9 cellular contexts compared by ENCODE assay signal in the genomic region with DNA sequence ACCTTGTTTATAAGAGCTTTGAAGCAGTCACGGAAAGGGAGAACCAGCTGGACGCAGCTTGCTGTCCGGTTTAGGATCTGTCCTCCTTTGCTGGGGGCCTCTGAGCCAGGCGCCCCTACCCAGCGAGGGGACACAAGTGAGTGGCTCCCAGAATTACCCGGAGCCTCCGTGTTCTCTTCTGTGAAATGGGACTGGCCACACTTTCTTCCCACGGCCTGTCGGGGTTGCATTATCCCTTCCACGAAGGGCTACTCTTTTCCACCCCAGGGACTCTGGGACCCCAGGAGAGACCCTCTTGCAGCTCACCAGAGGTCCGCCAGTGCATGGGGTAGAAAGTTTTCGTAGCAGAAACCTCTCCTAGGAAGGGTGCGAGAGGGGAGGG. TPM values are rescaled to one million over a fixed set of nuclear protein-coding genes. Genes with fewer than 3 reads are reported as not detected.
DNase-seq lines count a peak whose midpoint lies in the region; ATAC-seq, FAIRE-seq and TF ChIP-seq lines count a peak whose summit lies in the region.
"Had no signal": no experiment of that assay in that cellular context is flagged by ENCODE, and none has a peak within 500 bp of the region (broad histone marks: within the 10 kb centered on the region; RNA-seq: fewer than 3 reads in every experiment).

No MANE protein-coding gene starts in this region.

- H3K36me3 ChIP-seq in right atrium auricular region: peaks cover 3% of the 10 kb centered on the region
- no peaks in the 10 kb centered on the region for H3K36me3 ChIP-seq in bronchial epithelial cell (ENCODE audit: control insufficient read depth, insufficient read depth, low read length)
- H3K36me3 ChIP-seq in muscle layer of colon (ENCODE audit: insufficient read depth, low read length): no peaks in the 10 kb centered on the region
- H3K36me3 ChIP-seq in aorta (ENCODE audit: control insufficient read depth in 1 of 2, insufficient read depth in 2 of 2, low read length in 1 of 2): no peaks in the 10 kb centered on the region

- peak overlapping the region; percentile 75 to 80 for H3K27ac ChIP-seq in right atrium auricular region
- H3K27ac ChIP-seq in muscle layer of colon (ENCODE audit: low read depth, low read length): peak overlapping the region; percentile 61
- H3K27ac ChIP-seq in aorta (ENCODE audit: low read depth in 1 of 2, low read length in 2 of 2): no peak overlapping the region

- no peaks in the 10 kb centered on the region for H3K9me3 ChIP-seq in right atrium auricular region
- no peaks in the 10 kb centered on the region for H3K9me3 ChIP-seq in muscle layer of colon (ENCODE audit: low read length)
- no peaks in the 10 kb centered on the region for H3K9me3 ChIP-seq in aorta (ENCODE audit: control insufficient read depth, low read length)

- 75 to 83% methylated on average over 13 of the region's 13 CpGs for WGBS in aorta, 2 donors

- H3K4me1 ChIP-seq in right atrium auricular region (peaks cover 0 to 34% of the 10 kb centered on the region in 2 donors), muscle layer of colon (ENCODE audit: insufficient read depth, low read length) (peaks cover 5% of the 10 kb centered on the region), aorta (ENCODE audit: control insufficient read depth in 1 of 2, insufficient read depth in 2 of 2, low read length in 2 of 2) (no peaks in the 10 kb centered on the region)

- intact Hi-C loops in Right ventricle myocardium inferior (cut with DNase I): no loop called here
- intact Hi-C loops in aorta (cut with DNase I): no loop called here

- TF ChIP-seq CTCF in right atrium auricular region (IDR thresholded peaks at IDR 0.05) (no peak), bronchial epithelial cell (IDR thresholded peaks at IDR 0.05; ENCODE audit: insufficient read depth, low read length, severe bottlenecking) (no peak)

- no peak for DNase-seq in right atrium auricular region (ENCODE audit: low spot score)
- DNase-seq in Right ventricle myocardium inferior (ENCODE audit: missing footprints): no peak
- DNase-seq in bronchial epithelial cell (ENCODE audit: low read depth): no peak
- DNase-seq in aorta: peak in 1 of 2 donors; percentile 68
- DNase-seq in SW480 (ENCODE audit: low spot score): no peak
- no peak for DNase-seq in NCI-H345 treated with DMSO at 0.1 percent for 48 hours (lab: John Stamatoyannopoulos, UW; ENCODE audit: unreplicated experiment)
- DNase-seq in iPS-NIHi7 (ENCODE audit: extremely low spot score): no peak

- no peak for FAIRE-seq in bronchial epithelial cell (lab: Jason Lieb, UNC)

- H3K4me3 ChIP-seq in right atrium auricular region: peak overlapping the region; percentile 53 to 75
- H3K4me3 ChIP-seq in bronchial epithelial cell (ENCODE audit: low read depth, low read length): peak overlapping the region; percentile 46
- H3K4me3 ChIP-seq in muscle layer of colon (ENCODE audit: low read depth in 1 of 2, low read length in 2 of 2): peak overlapping the region; percentile 66 to 77
- peak overlapping the region; percentile 43 to 66 for H3K4me3 ChIP-seq in aorta (ENCODE audit: low read length in 2 of 2)

- H3K27me3 ChIP-seq in right atrium auricular region (no peaks in the 10 kb centered on the region), bronchial epithelial cell (ENCODE audit: control insufficient read depth, insufficient read depth, low read length) (peaks cover 8% of the 10 kb centered on the region), muscle layer of colon (ENCODE audit: control insufficient read depth in 1 of 2, insufficient read depth in 2 of 2, low read length in 2 of 2) (peaks cover 0 to 10% of the 10 kb centered on the region in 2 donors), aorta (ENCODE audit: control insufficient read depth in 1 of 2, insufficient read depth in 2 of 2, low read length in 1 of 2) (no peaks in the 10 kb centered on the region)

- no peak overlapping the region for H3K9ac ChIP-seq in muscle layer of colon (ENCODE audit: low read length)

- no peak for ATAC-seq in Right ventricle myocardium inferior
- no peak for ATAC-seq in aorta (ENCODE audit: low FRiP score)

RNA-seq across cellular contexts. Expression of gene GBGT1, which starts 0.5 kb away (rescaled TPM):
- total RNA-seq in right atrium auricular region: 10 to 100 TPM; 15.5 to 16.8 TPM
- total RNA-seq in Right ventricle myocardium inferior: 8.2 TPM
- total RNA-seq in bronchial epithelial cell: 1.0 and 1.1 TPM in 2 replicates
- total RNA-seq in aorta: 10 to 100 TPM; 12.9 to 28.9 TPM
- polyA plus RNA-seq in aorta: 1 to 10 TPM; 2.8 to 5.5 TPM
- polyA plus RNA-seq: neural cell had no signal

RNA-seq across cellular contexts. Expression of gene RALGDS, which starts 43.2 kb away (rescaled TPM):
- total RNA-seq in right atrium auricular region (10 to 100 TPM; 26.7 to 30.1 TPM), Right ventricle myocardium inferior (33.7 TPM), bronchial epithelial cell (18.7 and 21.1 TPM in 2 replicates), aorta (10 to 100 TPM; 32.7 to 61.2 TPM)
- 10 to 100 TPM; 19.4 to 20.0 TPM for polyA plus RNA-seq in aorta

RNA-seq across cellular contexts. Expression of gene OBP2B, which starts 44.9 kb away (rescaled TPM):
- total RNA-seq in right atrium auricular region: not detected
- not detected for total RNA-seq in Right ventricle myocardium inferior
- not detected in 2 replicates for total RNA-seq in bronchial epithelial cell
- not detected for total RNA-seq in aorta
- polyA plus RNA-seq in aorta: not detected
- polyA plus RNA-seq: neural cell had no signal

Comparison
In these comparisons a context has a peak if more than half of its experiments do, and no peak if none do; other contexts are left out.
1. H3K27ac ChIP-seq: peak in right atrium auricular region (2 of 2) and muscle layer of colon (single experiment); none in aorta (0 of 2).
2. Peak in every context shown above with its lines, with median percentiles within 50 percentile points of each other: H3K4me3 ChIP-seq.